ENCODE assay signal across 1 cellular context in the genomic region with DNA sequence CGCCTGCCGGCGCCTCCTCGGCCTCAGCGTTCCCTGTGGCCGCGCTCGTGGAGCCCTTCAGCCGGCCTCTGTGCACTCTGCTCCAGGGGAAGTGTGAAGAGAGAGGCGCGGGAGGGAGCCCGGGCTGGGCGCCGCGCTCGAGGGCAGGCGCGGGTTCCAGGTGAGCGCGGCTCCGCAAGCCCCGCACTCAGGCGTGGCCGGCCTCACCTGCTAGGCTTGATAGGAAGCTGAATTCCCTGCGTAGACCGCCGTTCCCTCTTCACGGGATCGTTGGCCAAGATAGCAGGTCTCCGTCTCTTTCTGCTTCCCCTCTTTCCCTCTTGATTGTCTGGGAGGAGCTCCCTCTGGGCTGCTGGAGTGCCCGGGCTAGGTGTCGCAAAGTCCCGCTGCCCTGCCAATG.
TF ChIP-seq lines count a peak whose summit lies in the region.

No MANE protein-coding gene starts in this region.

TF ChIP-seq in K562, 482 proteins besides CTCF, POLR2A, EP300 and RAD21 (continued from another document):
- TF ChIP-seq SAFB (IDR thresholded peaks at IDR 0.05; ENCODE audit: borderline replicate concordance, low read depth, low read length) (no peak), TRIM24 (IDR thresholded peaks at IDR 0.05) (no peak)
- TF ChIP-seq, protein P1, sequence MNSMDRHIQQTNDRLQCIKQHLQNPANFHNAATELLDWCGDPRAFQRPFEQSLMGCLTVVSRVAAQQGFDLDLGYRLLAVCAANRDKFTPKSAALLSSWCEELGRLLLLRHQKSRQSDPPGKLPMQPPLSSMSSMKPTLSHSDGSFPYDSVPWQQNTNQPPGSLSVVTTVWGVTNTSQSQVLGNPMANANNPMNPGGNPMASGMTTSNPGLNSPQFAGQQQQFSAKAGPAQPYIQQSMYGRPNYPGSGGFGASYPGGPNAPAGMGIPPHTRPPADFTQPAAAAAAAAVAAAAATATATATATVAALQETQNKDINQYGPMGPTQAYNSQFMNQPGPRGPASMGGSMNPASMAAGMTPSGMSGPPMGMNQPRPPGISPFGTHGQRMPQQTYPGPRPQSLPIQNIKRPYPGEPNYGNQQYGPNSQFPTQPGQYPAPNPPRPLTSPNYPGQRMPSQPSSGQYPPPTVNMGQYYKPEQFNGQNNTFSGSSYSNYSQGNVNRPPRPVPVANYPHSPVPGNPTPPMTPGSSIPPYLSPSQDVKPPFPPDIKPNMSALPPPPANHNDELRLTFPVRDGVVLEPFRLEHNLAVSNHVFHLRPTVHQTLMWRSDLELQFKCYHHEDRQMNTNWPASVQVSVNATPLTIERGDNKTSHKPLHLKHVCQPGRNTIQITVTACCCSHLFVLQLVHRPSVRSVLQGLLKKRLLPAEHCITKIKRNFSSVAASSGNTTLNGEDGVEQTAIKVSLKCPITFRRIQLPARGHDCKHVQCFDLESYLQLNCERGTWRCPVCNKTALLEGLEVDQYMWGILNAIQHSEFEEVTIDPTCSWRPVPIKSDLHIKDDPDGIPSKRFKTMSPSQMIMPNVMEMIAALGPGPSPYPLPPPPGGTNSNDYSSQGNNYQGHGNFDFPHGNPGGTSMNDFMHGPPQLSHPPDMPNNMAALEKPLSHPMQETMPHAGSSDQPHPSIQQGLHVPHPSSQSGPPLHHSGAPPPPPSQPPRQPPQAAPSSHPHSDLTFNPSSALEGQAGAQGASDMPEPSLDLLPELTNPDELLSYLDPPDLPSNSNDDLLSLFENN (IDR thresholded peaks at IDR 0.05; ENCODE audit: low read depth in 2 of 2, low read length in 2 of 2), result no peak
- TF ChIP-seq, protein P2, sequence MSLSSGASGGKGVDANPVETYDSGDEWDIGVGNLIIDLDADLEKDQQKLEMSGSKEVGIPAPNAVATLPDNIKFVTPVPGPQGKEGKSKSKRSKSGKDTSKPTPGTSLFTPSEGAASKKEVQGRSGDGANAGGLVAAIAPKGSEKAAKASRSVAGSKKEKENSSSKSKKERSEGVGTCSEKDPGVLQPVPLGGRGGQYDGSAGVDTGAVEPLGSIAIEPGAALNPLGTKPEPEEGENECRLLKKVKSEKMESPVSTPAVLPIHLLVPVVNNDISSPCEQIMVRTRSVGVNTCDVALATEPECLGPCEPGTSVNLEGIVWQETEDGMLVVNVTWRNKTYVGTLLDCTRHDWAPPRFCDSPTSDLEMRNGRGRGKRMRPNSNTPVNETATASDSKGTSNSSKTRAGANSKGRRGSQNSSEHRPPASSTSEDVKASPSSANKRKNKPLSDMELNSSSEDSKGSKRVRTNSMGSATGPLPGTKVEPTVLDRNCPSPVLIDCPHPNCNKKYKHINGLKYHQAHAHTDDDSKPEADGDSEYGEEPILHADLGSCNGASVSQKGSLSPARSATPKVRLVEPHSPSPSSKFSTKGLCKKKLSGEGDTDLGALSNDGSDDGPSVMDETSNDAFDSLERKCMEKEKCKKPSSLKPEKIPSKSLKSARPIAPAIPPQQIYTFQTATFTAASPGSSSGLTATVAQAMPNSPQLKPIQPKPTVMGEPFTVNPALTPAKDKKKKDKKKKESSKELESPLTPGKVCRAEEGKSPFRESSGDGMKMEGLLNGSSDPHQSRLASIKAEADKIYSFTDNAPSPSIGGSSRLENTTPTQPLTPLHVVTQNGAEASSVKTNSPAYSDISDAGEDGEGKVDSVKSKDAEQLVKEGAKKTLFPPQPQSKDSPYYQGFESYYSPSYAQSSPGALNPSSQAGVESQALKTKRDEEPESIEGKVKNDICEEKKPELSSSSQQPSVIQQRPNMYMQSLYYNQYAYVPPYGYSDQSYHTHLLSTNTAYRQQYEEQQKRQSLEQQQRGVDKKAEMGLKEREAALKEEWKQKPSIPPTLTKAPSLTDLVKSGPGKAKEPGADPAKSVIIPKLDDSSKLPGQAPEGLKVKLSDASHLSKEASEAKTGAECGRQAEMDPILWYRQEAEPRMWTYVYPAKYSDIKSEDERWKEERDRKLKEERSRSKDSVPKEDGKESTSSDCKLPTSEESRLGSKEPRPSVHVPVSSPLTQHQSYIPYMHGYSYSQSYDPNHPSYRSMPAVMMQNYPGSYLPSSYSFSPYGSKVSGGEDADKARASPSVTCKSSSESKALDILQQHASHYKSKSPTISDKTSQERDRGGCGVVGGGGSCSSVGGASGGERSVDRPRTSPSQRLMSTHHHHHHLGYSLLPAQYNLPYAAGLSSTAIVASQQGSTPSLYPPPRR (CRISPR knock-in tag; IDR thresholded peaks at IDR 0.05; ENCODE audit: borderline replicate concordance), result no peak
